Comparison of ENCODE assay signal across 29 cellular contexts in genomic region chr1:58437623-58438022, GRCh38.
"Had no signal": no experiment of that assay in that cellular context is flagged by ENCODE, and none has a peak within 500 bp of the region (broad histone marks: within the 10 kb centered on the region; RNA-seq: fewer than 3 reads in every experiment).

No MANE protein-coding gene starts in this region.

- H3K4me3 Mint-ChIP-seq: activated CD4-positive, alpha-beta memory T cell treated with anti-CD3 and anti-CD28 coated beads for 36 hours; activated CD4-positive, alpha-beta T cell treated with anti-CD3 and anti-CD28 coated beads, Interleukin-2, amount 10 ng/mL, durations not matched to agents 24 days and 14 days; activated T-cell treated with anti-CD3 and anti-CD28 coated beads, Interleukin-2, amount 50 U/mL, for 24 hours; mesothelial cell of epicardium; naive B cell; T-helper 17 cell had no signal

- H3K27me3 Mint-ChIP-seq: activated CD4-positive, alpha-beta memory T cell treated with anti-CD3 and anti-CD28 coated beads for 36 hours; activated CD4-positive, alpha-beta T cell treated with anti-CD3 and anti-CD28 coated beads, Interleukin-2, amount 10 ng/mL, durations not matched to agents 24 days and 14 days; activated T-cell treated with anti-CD3 and anti-CD28 coated beads, Interleukin-2, amount 50 U/mL, for 24 hours; naive B cell; T-helper 17 cell had no signal

- H3K27ac ChIP-seq: body of pancreas, esophagus squamous epithelium, right atrium auricular region, tibial nerve, WERI-Rb-1 had no signal

- H3K27ac Mint-ChIP-seq: activated CD4-positive, alpha-beta memory T cell treated with anti-CD3 and anti-CD28 coated beads for 36 hours; activated CD4-positive, alpha-beta T cell treated with anti-CD3 and anti-CD28 coated beads, Interleukin-2, amount 10 ng/mL, durations not matched to agents 24 days and 14 days; activated T-cell treated with anti-CD3 and anti-CD28 coated beads, Interleukin-2, amount 50 U/mL, for 24 hours; mesothelial cell of epicardium; T-helper 17 cell had no signal

- H3K36me3 Mint-ChIP-seq: activated CD4-positive, alpha-beta memory T cell treated with anti-CD3 and anti-CD28 coated beads for 36 hours; mesothelial cell of epicardium had no signal

- H3K27me3 ChIP-seq: body of pancreas, esophagus squamous epithelium, right atrium auricular region, tibial nerve had no signal

- H3K4me1 Mint-ChIP-seq: activated CD4-positive, alpha-beta T cell treated with anti-CD3 and anti-CD28 coated beads, Interleukin-2, amount 10 ng/mL, durations not matched to agents 24 days and 14 days; naive B cell; T-helper 17 cell had no signal

- DNase-seq: activated CD4-positive, alpha-beta memory T cell treated with anti-CD3 and anti-CD28 coated beads for 36 hours; activated CD4-positive, alpha-beta T cell treated with anti-CD3 and anti-CD28 coated beads, Interleukin-2, amount 10 ng/mL, durations not matched to agents 24 days and 14 days; activated CD4-positive, CD25-positive, alpha-beta regulatory T cell treated with anti-CD3 and anti-CD28 coated beads, Interleukin-2, amount 50 U/mL, for 72 hours; activated CD8-positive, alpha-beta memory T cell treated with anti-CD3 and anti-CD28 coated beads, Interleukin-2, amount 50 U/mL, for 4 hours; activated gamma-delta T cell treated with Interleukin-2 at 50 U/mL for 16 hours; activated naive CD4-positive, alpha-beta T cell treated with anti-CD3 and anti-CD28 coated beads, Interleukin-2, amount 50 U/mL, for 16 hours; activated T-cell treated with anti-CD3 and anti-CD28 coated beads, Interleukin-2, amount 50 U/mL, for 24 hours; anterior cingulate cortex; body of pancreas; dermis blood vessel endothelial cell; effector CD4-positive, alpha-beta T cell; esophagus squamous epithelium; foreskin melanocyte; left cardiac atrium; left ventricle myocardium superior; mammary epithelial cell; naive B cell; occipital lobe; stimulated activated CD4-positive, alpha-beta T cell treated with anti-CD3 and anti-CD28 coated beads, Interleukin-15, amount 100 ng/mL, for 24 hours; stimulated activated CD4-positive, alpha-beta T cell treated with anti-CD3 and anti-CD28 coated beads, Interleukin-2, amount 100 ng/mL, for 24 hours; stimulated activated naive CD4-positive, alpha-beta T cell treated with Interleukin-2 at 50 U/mL for 16 hours; T-helper 17 cell; T1000; WERI-Rb-1 had no signal

- H3K36me3 ChIP-seq: esophagus squamous epithelium, right atrium auricular region, WERI-Rb-1 had no signal

- H3K4me1 ChIP-seq: body of pancreas, esophagus squamous epithelium, tibial nerve had no signal

- H3K9me3 ChIP-seq: body of pancreas, esophagus squamous epithelium, right atrium auricular region, tibial nerve had no signal

- FAIRE-seq: colon, keratinocyte had no signal

- H3K9me3 Mint-ChIP-seq: activated CD4-positive, alpha-beta memory T cell treated with anti-CD3 and anti-CD28 coated beads for 36 hours; activated CD4-positive, alpha-beta T cell treated with anti-CD3 and anti-CD28 coated beads, Interleukin-2, amount 10 ng/mL, durations not matched to agents 24 days and 14 days; activated T-cell treated with anti-CD3 and anti-CD28 coated beads, Interleukin-2, amount 50 U/mL, for 24 hours; mesothelial cell of epicardium; naive B cell had no signal

- ATAC-seq: body of pancreas, left cardiac atrium, T-helper 17 cell had no signal

- H3K4me3 ChIP-seq: body of pancreas, esophagus squamous epithelium, right atrium auricular region, tibial nerve had no signal
